ENCODE assay signal across 24 cellular contexts in genomic region chrX:150162141-150162540, GRCh38.
DNase-seq lines count a peak whose midpoint lies in the region; ATAC-seq, FAIRE-seq and TF ChIP-seq lines count a peak whose summit lies in the region.
"Had no signal": no experiment of that assay in that cellular context is flagged by ENCODE, and none has a peak within 500 bp of the region (broad histone marks: within the 10 kb centered on the region; RNA-seq: fewer than 3 reads in every experiment).

No MANE protein-coding gene starts in this region.

- H3K9me3 ChIP-seq in PC-9 (ENCODE audit: insufficient read depth, low read depth) (no peaks in the 10 kb centered on the region), OCI-LY7 (ENCODE audit: low read length) (no peaks in the 10 kb centered on the region)
- H3K9me3 ChIP-seq: BLaER1 treated with 17β-estradiol and CSF1 and Interleukin-3, amounts not matched to agents 10 nM and 100 nM; Caco-2; lower lobe of right lung had no signal

- H3K4me2 ChIP-seq in PC-9 (peak overlapping the region; percentile 10; the same call in 1 of the 2 replicates), OCI-LY7 (ENCODE audit: low read length) (no peak overlapping the region)
- H3K4me2 ChIP-seq: BLaER1 treated with 17β-estradiol and CSF1 and Interleukin-3, amounts not matched to agents 10 nM and 100 nM had no signal

- peak; percentile 70 for DNase-seq in A172 (ENCODE audit: low spot score)
- peak; percentile 26 for DNase-seq in H54 (ENCODE audit: insufficient read length, low spot score)
- peak; percentile 22 to 62 for DNase-seq in PC-9
- DNase-seq in epithelial cell of esophagus (ENCODE audit: low read depth) = peak; percentile 56
- no peak for DNase-seq in OCI-LY7 (ENCODE audit: low spot score)
- DNase-seq in D721Med (ENCODE audit: insufficient read length, low spot score) = no peak
- DNase-seq in NCI-H2081 treated with DMSO at 0.1 percent for 48 hours (lab: John Stamatoyannopoulos, UW) = no peak
- DNase-seq: activated CD4-positive, alpha-beta T cell treated with anti-CD3 and anti-CD28 coated beads for 1 hour; activated naive CD4-positive, alpha-beta T cell treated with anti-CD3 and anti-CD28 coated beads, Interleukin-2, amount 10 ng/mL, durations not matched to agents 7 days and 5 days; activated T-cell treated with anti-CD3 and anti-CD28 coated beads, Interleukin-2, amount 50 U/mL, for 48 hours; Caco-2; dorsolateral prefrontal cortex; hypothalamus; IMR-90; lower lobe of right lung; MM.1S; NCI-H146; NCI-H2171 treated with DMSO at 0.1 percent for 48 hours; SHP77; SW 1271 had no signal

- CTCF ChIA-PET in PC-9 (lab: Charles Lee) = no interaction called here
- CTCF ChIA-PET in OCI-LY7 (lab: Charles Lee; ENCODE audit: unreplicated experiment) = no interaction called here

- FAIRE-seq in H54 (lab: Jason Lieb, UNC) (no peak), D721Med (lab: Jason Lieb, UNC) (no peak)
- FAIRE-seq: frontal cortex, islet of Langerhans had no signal

- POLR2A ChIA-PET in PC-9 (lab: Charles Lee; ENCODE audit: unreplicated experiment) (no interaction called here), OCI-LY7 (lab: Charles Lee) (no interaction called here)

- no peak for ATAC-seq in HG02759 (IDR thresholded peaks at IDR 0.05; ENCODE audit: unreplicated experiment)
- ATAC-seq: lower lobe of right lung had no signal

- no peaks in the 10 kb centered on the region for H3F3A ChIP-seq in PC-9 (ENCODE audit: insufficient read depth, low read depth)

- H4K20me1 ChIP-seq in PC-9 (ENCODE audit: insufficient read depth) (no peaks in the 10 kb centered on the region), OCI-LY7 (ENCODE audit: insufficient read depth, low read length) (no peaks in the 10 kb centered on the region)
- H4K20me1 ChIP-seq: BLaER1 treated with 17β-estradiol and CSF1 and Interleukin-3, amounts not matched to agents 10 nM and 100 nM had no signal

- H3K4me1 ChIP-seq in PC-9 (replicated peaks; ENCODE audit: insufficient read depth) (peaks cover 6% of the 10 kb centered on the region), OCI-LY7 (ENCODE audit: insufficient read depth, low read length, poor library complexity, severe bottlenecking) (no peaks in the 10 kb centered on the region)
- H3K4me1 ChIP-seq: Caco-2, lower lobe of right lung had no signal

- no peak overlapping the region for H3K4me3 ChIP-seq in PC-9
- no peak overlapping the region for H3K4me3 ChIP-seq in epithelial cell of esophagus (ENCODE audit: low read length)
- no peak overlapping the region for H3K4me3 ChIP-seq in OCI-LY7 (ENCODE audit: low read depth, low read length, poor library complexity, severe bottlenecking)
- H3K4me3 ChIP-seq: BLaER1 treated with 17β-estradiol and CSF1 and Interleukin-3, amounts not matched to agents 10 nM and 100 nM; dorsolateral prefrontal cortex; lower lobe of right lung had no signal

- H3K27ac ChIP-seq in PC-9 (no peak overlapping the region), OCI-LY7 (ENCODE audit: low read depth, low read length, poor library complexity, severe bottlenecking) (no peak overlapping the region)
- H3K27ac ChIP-seq: BLaER1 treated with 17β-estradiol and CSF1 and Interleukin-3, amounts not matched to agents 10 nM and 100 nM; dorsolateral prefrontal cortex; lower lobe of right lung had no signal

- H3K27me3 ChIP-seq in PC-9 (ENCODE audit: insufficient read depth, low read depth) = no peaks in the 10 kb centered on the region
- H3K27me3 ChIP-seq: BLaER1 treated with 17β-estradiol and CSF1 and Interleukin-3, amounts not matched to agents 10 nM and 100 nM had no signal

- BruUV-seq in PC-9 (replicated peaks; lab: Mats Ljungman, UMichigan) (no TSS peak), OCI-LY7 (replicated peaks; lab: Mats Ljungman, UMichigan) (no TSS peak)

- intact Hi-C loops in PC-9 (cut with micrococcal nuclease; ENCODE audit: unreplicated experiment) (no loop called here), OCI-LY7 (cut with micrococcal nuclease; ENCODE audit: unreplicated experiment) (no loop called here)

- no peaks in the 10 kb centered on the region for H3K9me2 ChIP-seq in PC-9 (ENCODE audit: insufficient read depth)
- H3K9me2 ChIP-seq in OCI-LY7 (ENCODE audit: insufficient read depth, low read length) = no peaks in the 10 kb centered on the region

- H2AFZ ChIP-seq in PC-9 = no peak overlapping the region
- no peak overlapping the region for H2AFZ ChIP-seq in OCI-LY7 (ENCODE audit: low read length)

- H3K36me3 ChIP-seq in PC-9 (ENCODE audit: low read depth) (no peaks in the 10 kb centered on the region), OCI-LY7 (ENCODE audit: insufficient read depth, low read length) (no peaks in the 10 kb centered on the region)
- H3K36me3 ChIP-seq: BLaER1 treated with 17β-estradiol and CSF1 and Interleukin-3, amounts not matched to agents 10 nM and 100 nM; lower lobe of right lung had no signal

- H3K79me2 ChIP-seq in PC-9 (ENCODE audit: low read depth) (no peaks in the 10 kb centered on the region), OCI-LY7 (ENCODE audit: insufficient read depth, low read depth, low read length) (no peaks in the 10 kb centered on the region)

- no peak for TF ChIP-seq POLR2A in H54 (IDR thresholded peaks at IDR 0.05; ENCODE audit: low read depth, low read length)

- TF ChIP-seq CTCF in PC-9 (conservative IDR thresholded peaks at IDR 0.05) (no peak), epithelial cell of esophagus (IDR thresholded peaks at IDR 0.05; ENCODE audit: insufficient read depth, low read depth, low read length, missing control alignments) (no peak), OCI-LY7 (conservative IDR thresholded peaks at IDR 0.05; ENCODE audit: low read length) (no peak), D721Med (IDR thresholded peaks at IDR 0.05; ENCODE audit: insufficient read depth, missing control alignments) (no peak)

Comparison
In these comparisons a context has a peak if more than half of its experiments do, and no peak if none do; other contexts are left out.
1. DNase-seq: peak in A172 (single experiment), H54 (single experiment), PC-9 (2 of 2) and epithelial cell of esophagus (single experiment); none in OCI-LY7 (single experiment), D721Med (single experiment) and NCI-H2081 treated with DMSO at 0.1 percent for 48 hours (single experiment).